In genomic region chr13:23610187-23610576, GRCh38 we compare ENCODE assay signal across 11 cellular contexts. TPM values are rescaled to one million over a fixed set of nuclear protein-coding genes. Genes with fewer than 3 reads are reported as not detected.
A peak's percentile ranks its signal among the peaks of the same experiment; 100 is the strongest.
DNase-seq lines count a peak whose midpoint lies in the region; ATAC-seq and TF ChIP-seq lines count a peak whose summit lies in the region.
"Had no signal": no experiment of that assay in that cellular context is flagged by ENCODE, and none has a peak within 500 bp of the region (broad histone marks: within the 10 kb centered on the region; RNA-seq: fewer than 3 reads in every experiment).

No MANE protein-coding gene starts in this region.

- H3K9me3 Mint-ChIP-seq in Calu3 (ENCODE audit: low read depth, unreplicated experiment), result no peaks in the 10 kb centered on the region
- no peaks in the 10 kb centered on the region for H3K9me3 Mint-ChIP-seq in activated CD8-positive, alpha-beta T cell treated with anti-CD3 and anti-CD28 coated beads for 36 hours

- peaks cover 41% of the 10 kb centered on the region for H3K4me1 Mint-ChIP-seq in Calu3 (ENCODE audit: low read depth, unreplicated experiment)
- peaks cover 11% of the 10 kb centered on the region for H3K4me1 Mint-ChIP-seq in activated CD8-positive, alpha-beta T cell treated with anti-CD3 and anti-CD28 coated beads for 36 hours (ENCODE audit: low read depth)

- H3K36me3 ChIP-seq in esophagus (ENCODE audit: control insufficient read depth in 2 of 2, insufficient read depth in 2 of 2, low read length in 1 of 2), result no peaks in the 10 kb centered on the region
- H3K36me3 ChIP-seq in neuronal stem cell (replicated peaks in 1 of 2; ENCODE audit: control insufficient read depth in 2 of 2, insufficient read depth in 2 of 2, low read length in 2 of 2), result no peaks in the 10 kb centered on the region
- H3K36me3 ChIP-seq in colonic mucosa, result no peaks in the 10 kb centered on the region

- no peak overlapping the region for H3K9ac ChIP-seq in neuronal stem cell (ENCODE audit: low read depth, low read length, poor library complexity)
- H3K9ac ChIP-seq in colonic mucosa (ENCODE audit: low read depth in 2 of 2, low read length in 2 of 2), result no peak overlapping the region

- peak; percentile 47 for ATAC-seq in HG02678 (IDR thresholded peaks at IDR 0.05; ENCODE audit: unreplicated experiment)
- no peak for ATAC-seq in GM18870 (IDR thresholded peaks at IDR 0.05; ENCODE audit: unreplicated experiment)
- ATAC-seq in activated CD8-positive, alpha-beta T cell treated with anti-CD3 and anti-CD28 coated beads for 36 hours, result no peak
- ATAC-seq: HCT116 had no signal

- H2BK5ac ChIP-seq in neuronal stem cell (ENCODE audit: low read length), result no peak overlapping the region

- no peak overlapping the region for H2AK5ac ChIP-seq in neuronal stem cell (ENCODE audit: low read depth, low read length)

- DNase-seq in Calu3 (no peak), neuronal stem cell (ENCODE audit: low spot score) (no peak), colonic mucosa (no peak), NOMO-1 treated with dmso at 0.1 percent for 144 hours (lab: John Stamatoyannopoulos, UW; ENCODE audit: unreplicated experiment) (no peak)
- DNase-seq in activated CD8-positive, alpha-beta T cell treated with anti-CD3 and anti-CD28 coated beads for 36 hours, result no peak
- DNase-seq: DND-41, foreskin melanocyte had no signal

- H3K4ac ChIP-seq in neuronal stem cell (ENCODE audit: low read length), result no peak overlapping the region

- H2AFZ ChIP-seq in neuronal stem cell (ENCODE audit: low read length), result peak overlapping the region; percentile 53

- H3K27me3 ChIP-seq in esophagus (ENCODE audit: control insufficient read depth in 1 of 2, insufficient read depth in 2 of 2, low read length in 2 of 2), result no peaks in the 10 kb centered on the region
- H3K27me3 ChIP-seq in neuronal stem cell (ENCODE audit: control insufficient read depth in 3 of 3, insufficient read depth in 3 of 3, low read depth in 1 of 3, low read length in 3 of 3), result no peaks in the 10 kb centered on the region
- no peaks in the 10 kb centered on the region for H3K27me3 ChIP-seq in colonic mucosa

- no TSS peak for BruUV-seq in Calu3 (replicated peaks; lab: Mats Ljungman, UMichigan)

- H3K9me3 ChIP-seq in esophagus (ENCODE audit: control insufficient read depth in 2 of 2, insufficient read depth in 1 of 2, low read depth in 1 of 2, low read length in 1 of 2), result no peaks in the 10 kb centered on the region
- H3K9me3 ChIP-seq in neuronal stem cell (replicated peaks in 1 of 2; ENCODE audit: control insufficient read depth in 2 of 2, insufficient read depth in 1 of 2, low read depth in 1 of 2, low read length in 2 of 2), result no peaks in the 10 kb centered on the region
- no peaks in the 10 kb centered on the region for H3K9me3 ChIP-seq in colonic mucosa

- H3K18ac ChIP-seq in neuronal stem cell (ENCODE audit: low read length), result no peak overlapping the region

- H3K36me3 Mint-ChIP-seq in Calu3 (ENCODE audit: insufficient read depth, unreplicated experiment), result no peaks in the 10 kb centered on the region
- no peaks in the 10 kb centered on the region for H3K36me3 Mint-ChIP-seq in activated CD8-positive, alpha-beta T cell treated with anti-CD3 and anti-CD28 coated beads for 36 hours (ENCODE audit: low read depth)

- no peak for TF ChIP-seq CTCF in Calu3 (IDR thresholded peaks at IDR 0.05; ENCODE audit: unreplicated experiment)
- no peak for TF ChIP-seq CTCF in colonic mucosa (IDR thresholded peaks at IDR 0.05)
- no peak for TF ChIP-seq CTCF in activated CD8-positive, alpha-beta T cell treated with anti-CD3 and anti-CD28 coated beads for 36 hours (IDR thresholded peaks at IDR 0.05)

- H3K4me1 ChIP-seq in esophagus (ENCODE audit: control insufficient read depth in 2 of 2, insufficient read depth in 2 of 2, low read length in 1 of 2) (peaks cover 0 to 8% of the 10 kb centered on the region in 2 donors), neuronal stem cell (ENCODE audit: control insufficient read depth in 2 of 2, insufficient read depth in 1 of 2, low read depth in 1 of 2, low read length in 2 of 2) (peaks cover 12 to 33% of the 10 kb centered on the region in 2 donors), colonic mucosa (no peaks in the 10 kb centered on the region)

- CTCF ChIA-PET in Calu3 (lab: Charles Lee), result no interaction called here
- CTCF ChIA-PET in activated CD8-positive, alpha-beta T cell treated with anti-CD3 and anti-CD28 coated beads for 36 hours (lab: Charles Lee), result interaction anchor here (1.1 kb wide), 1 partner anchor 67 kb away, joined by 3 read pairs; no protein-coding TSS in a partner anchor

- H4K91ac ChIP-seq in neuronal stem cell (ENCODE audit: low read depth, low read length, poor library complexity), result no peak overlapping the region

- no peak overlapping the region for H3K23ac ChIP-seq in neuronal stem cell (ENCODE audit: low read depth, low read length, poor library complexity)

- POLR2A ChIA-PET in activated CD8-positive, alpha-beta T cell treated with anti-CD3 and anti-CD28 coated beads for 36 hours (lab: Charles Lee), result no interaction called here

- H3K4me2 ChIP-seq in neuronal stem cell (ENCODE audit: insufficient read depth, low read length, poor library complexity, severe bottlenecking), result no peak overlapping the region

- no peak overlapping the region for H2BK15ac ChIP-seq in neuronal stem cell (ENCODE audit: low read length)

- H3K27ac ChIP-seq in esophagus (ENCODE audit: low read depth in 2 of 2, low read length in 1 of 2) (peak overlapping the region; percentile 42 to 63), neuronal stem cell (replicated peaks; ENCODE audit: low read length) (no peak overlapping the region), colonic mucosa (no peak overlapping the region)

- H3K27ac Mint-ChIP-seq in Calu3 (ENCODE audit: unreplicated experiment), result peak overlapping the region; percentile 86
- no peak overlapping the region for H3K27ac Mint-ChIP-seq in activated CD8-positive, alpha-beta T cell treated with anti-CD3 and anti-CD28 coated beads for 36 hours

- H3K27me3 Mint-ChIP-seq in Calu3 (ENCODE audit: unreplicated experiment), result no peaks in the 10 kb centered on the region
- H3K27me3 Mint-ChIP-seq in activated CD8-positive, alpha-beta T cell treated with anti-CD3 and anti-CD28 coated beads for 36 hours, result peaks cover 26% of the 10 kb centered on the region

- no peak overlapping the region for H3K14ac ChIP-seq in neuronal stem cell (ENCODE audit: low read length)

- no peak overlapping the region for H2BK120ac ChIP-seq in neuronal stem cell (ENCODE audit: low read depth, low read length)

- H3K4me3 Mint-ChIP-seq in Calu3 (ENCODE audit: low read depth, unreplicated experiment), result peak overlapping the region; percentile 26
- H3K4me3 Mint-ChIP-seq in activated CD8-positive, alpha-beta T cell treated with anti-CD3 and anti-CD28 coated beads for 36 hours, result no peak overlapping the region

- H3K79me1 ChIP-seq in neuronal stem cell (ENCODE audit: low read depth, low read length), result no peaks in the 10 kb centered on the region

- intact Hi-C loops in Calu3 (cut with micrococcal nuclease; ENCODE audit: unreplicated experiment) (no loop called here), colonic mucosa (cut with DNase I) (no loop called here)
- intact Hi-C loops in activated CD8-positive, alpha-beta T cell treated with anti-CD3 and anti-CD28 coated beads for 36 hours (cut with micrococcal nuclease), result no loop called here

- no peak overlapping the region for H4K8ac ChIP-seq in neuronal stem cell (ENCODE audit: low read depth, low read length)

- WGBS in esophagus, 2 donors, result 11 to 16% methylated on average over 1 of the region's 1 CpG
- no CpG with 5 or more reads among the region's 1 CpG for WGBS in neuronal stem cell (ENCODE audit: extremely low coverage in 2 of 2, insufficient read length in 2 of 2, insufficient replicate concordance in 1 of 2), 2 donors

- H3K4me3 ChIP-seq in esophagus (ENCODE audit: low read depth in 1 of 2, low read length in 2 of 2) (peak overlapping the region in 1 of 2 donors; percentile 7), neuronal stem cell (ENCODE audit: low read length in 2 of 2) (no peak overlapping the region), colonic mucosa (no peak overlapping the region)

- no peak overlapping the region for H2BK12ac ChIP-seq in neuronal stem cell (ENCODE audit: low read length)

RNA-seq across cellular contexts. Expression of gene TNFRSF19, which starts 40.0 kb away (rescaled TPM):
- total RNA-seq in Calu3 (2022) (24.3 and 38.3 TPM in 2 replicates), colonic mucosa (under 1 TPM; 0.82 to 0.90 TPM)
- 1 to 10 TPM; 4.2 to 6.3 TPM for polyA plus RNA-seq in esophagus
- polyA plus RNA-seq in neuronal stem cell (2013, experiment 1 of 2), result 0.92 TPM
- polyA plus RNA-seq in neuronal stem cell (2013, experiment 2 of 2), result 0.84 TPM
- not detected for total RNA-seq in activated CD8-positive, alpha-beta T cell treated with anti-CD3 and anti-CD28 coated beads for 36 hours

Comparison
In these comparisons a context has a peak if more than half of its experiments do, and no peak if none do; other contexts are left out.
1. H3K27ac ChIP-seq: peak in esophagus (2 of 2); none in neuronal stem cell (single experiment) and colonic mucosa (single experiment).
2. RNA of gene TNFRSF19, which starts 40.0 kb away (total RNA-seq): 24.3 to 38.3 TPM in Calu3; 0.82 to 0.90 TPM in colonic mucosa and not detected in activated CD8-positive, alpha-beta T cell treated with anti-CD3 and anti-CD28 coated beads for 36 hours; every median in the first group is over 10 times any median in the second.